21 cellular contexts compared by ENCODE assay signal in genomic region chr2:171410624-171411023, GRCh38. TPM values are rescaled to one million over a fixed set of nuclear protein-coding genes. Genes with fewer than 3 reads are reported as not detected.
DNase-seq lines count a peak whose midpoint lies in the region; ATAC-seq, FAIRE-seq and TF ChIP-seq lines count a peak whose summit lies in the region.
"Had no signal": no experiment of that assay in that cellular context is flagged by ENCODE, and none has a peak within 500 bp of the region (broad histone marks: within the 10 kb centered on the region; RNA-seq: fewer than 3 reads in every experiment).

No MANE protein-coding gene starts in this region.

- H3K36me3 Mint-ChIP-seq in endodermal cell (ENCODE audit: low read depth) = peaks cover 3% of the 10 kb centered on the region
- H3K36me3 Mint-ChIP-seq: IgD-negative memory B cell had no signal

- H3K9ac ChIP-seq in HUES48 (ENCODE audit: low read depth, low read length) (no peak overlapping the region), skeletal muscle satellite cell (ENCODE audit: low read depth, low read length) (no peak overlapping the region), endodermal cell (ENCODE audit: extremely low read depth, low read length, poor library complexity, severe bottlenecking) (no peak overlapping the region)

- FAIRE-seq in TTC549 (lab: Jason Lieb, UNC) = peak; percentile 3
- FAIRE-seq in D721Med (lab: Jason Lieb, UNC) = no peak
- FAIRE-seq: GM12891, kidney had no signal

- no peak overlapping the region for H3K27ac Mint-ChIP-seq in endodermal cell
- H3K27ac Mint-ChIP-seq: effector memory CD8-positive, alpha-beta T cell; naive thymus-derived CD4-positive, alpha-beta T cell had no signal

- H3K4me3 ChIP-seq in HUES48 (ENCODE audit: low read depth, low read length) (no peak overlapping the region), skeletal muscle satellite cell (ENCODE audit: low read length) (no peak overlapping the region), endodermal cell (ENCODE audit: low read length) (no peak overlapping the region)
- H3K4me3 ChIP-seq: skin epidermis had no signal

- peaks cover 37% of the 10 kb centered on the region for H3K4me1 ChIP-seq in HUES48 (ENCODE audit: control insufficient read depth, insufficient read depth, low read length)
- peaks cover 32% of the 10 kb centered on the region for H3K4me1 ChIP-seq in skeletal muscle satellite cell (ENCODE audit: control insufficient read depth, insufficient read depth, low read length)
- H3K4me1 ChIP-seq in endodermal cell (ENCODE audit: control insufficient read depth, insufficient read depth, low read length) = no peaks in the 10 kb centered on the region
- H3K4me1 ChIP-seq: BE2C had no signal

- H3K4me1 Mint-ChIP-seq in endodermal cell = peaks cover 12% of the 10 kb centered on the region

- no peaks in the 10 kb centered on the region for H3K9me3 ChIP-seq in HUES48 (ENCODE audit: control insufficient read depth, insufficient read depth, low read length)
- no peaks in the 10 kb centered on the region for H3K9me3 ChIP-seq in skeletal muscle satellite cell (replicated peaks; ENCODE audit: low read length)
- no peaks in the 10 kb centered on the region for H3K9me3 ChIP-seq in endodermal cell (ENCODE audit: control insufficient read depth, low read length)
- H3K9me3 ChIP-seq: BE2C had no signal

- no peaks in the 10 kb centered on the region for H3K9me3 Mint-ChIP-seq in endodermal cell
- H3K9me3 Mint-ChIP-seq: effector memory CD8-positive, alpha-beta T cell; IgD-negative memory B cell had no signal

- intact Hi-C loops in left cardiac atrium (cut with DNase I) = loop anchor here in 1 of 2 donors (10.0 kb wide), 1 partner anchor 246 kb away; the partner anchor contains the start of gene TLK1

- peak overlapping the region; percentile 29 for H3K4me2 ChIP-seq in skeletal muscle satellite cell (ENCODE audit: low read length)

- no peak overlapping the region for H3K4me3 Mint-ChIP-seq in endodermal cell
- H3K4me3 Mint-ChIP-seq: IgD-negative memory B cell; naive thymus-derived CD4-positive, alpha-beta T cell had no signal

- H3K27me3 ChIP-seq in HUES48 (ENCODE audit: control insufficient read depth, insufficient read depth, low read length) (no peaks in the 10 kb centered on the region), skeletal muscle satellite cell (ENCODE audit: control insufficient read depth, insufficient read depth, low read length) (no peaks in the 10 kb centered on the region), endodermal cell (ENCODE audit: control insufficient read depth, insufficient read depth, low read length, poor library complexity, severe bottlenecking) (no peaks in the 10 kb centered on the region)
- H3K27me3 ChIP-seq: BE2C had no signal

- H3K36me3 ChIP-seq in HUES48 (ENCODE audit: control insufficient read depth, insufficient read depth, low read length) (no peaks in the 10 kb centered on the region), skeletal muscle satellite cell (ENCODE audit: insufficient read depth, low read length) (no peaks in the 10 kb centered on the region), endodermal cell (ENCODE audit: control insufficient read depth, insufficient read depth, low read length) (no peaks in the 10 kb centered on the region)
- H3K36me3 ChIP-seq: BE2C had no signal

- TF ChIP-seq CTCF in D721Med (IDR thresholded peaks at IDR 0.05; ENCODE audit: insufficient read depth, missing control alignments) = no peak
- no peak for TF ChIP-seq CTCF in endodermal cell (conservative IDR thresholded peaks at IDR 0.05)

- DNase-seq in epithelial cell of prostate (ENCODE audit: low read depth, low spot score) = peak; percentile 29
- DNase-seq in D721Med (ENCODE audit: insufficient read length, low spot score) = no peak
- DNase-seq in left cardiac atrium = no peak
- no peak for DNase-seq in endodermal cell
- DNase-seq: activated CD4-positive, alpha-beta T cell treated with anti-CD3 and anti-CD28 coated beads for 48 hours; activated CD8-positive, alpha-beta memory T cell treated with anti-CD3 and anti-CD28 coated beads, Interleukin-2, amount 50 U/mL, for 4 hours; aorta; BE2C; effector memory CD8-positive, alpha-beta T cell; hippocampal formation; kidney; naive thymus-derived CD4-positive, alpha-beta T cell; NCI-H187; stimulated activated CD4-positive, alpha-beta T cell treated with anti-CD3 and anti-CD28 coated beads, Interleukin-4, amount 100 ng/mL, for 1 hour had no signal

- H3K27me3 Mint-ChIP-seq in endodermal cell (ENCODE audit: insufficient read depth) = no peaks in the 10 kb centered on the region
- H3K27me3 Mint-ChIP-seq: effector memory CD8-positive, alpha-beta T cell; IgD-negative memory B cell; naive thymus-derived CD4-positive, alpha-beta T cell had no signal

- H3K27ac ChIP-seq in HUES48 (ENCODE audit: low read depth, low read length) (peak overlapping the region; percentile 79), epithelial cell of prostate (peak overlapping the region; percentile 88), endodermal cell (ENCODE audit: low read depth, low read length) (no peak overlapping the region)

- no peak for ATAC-seq in left cardiac atrium
- ATAC-seq in GM18519 (IDR thresholded peaks at IDR 0.05; ENCODE audit: low FRiP score, unreplicated experiment) = no peak
- ATAC-seq: effector memory CD8-positive, alpha-beta T cell; naive thymus-derived CD4-positive, alpha-beta T cell had no signal

RNA-seq across cellular contexts. Expression of gene METTL8, which starts 23.2 kb away (rescaled TPM):
- 33.2 and 43.6 TPM in 2 replicates for total RNA-seq in skeletal muscle satellite cell (2012; rRNA removed)
- total RNA-seq in left cardiac atrium (10 to 100 TPM; 10.2 to 13.3 TPM), endodermal cell (10 to 100 TPM; 20.3 to 33.6 TPM)
- polyA plus RNA-seq in endodermal cell (2013, experiment 1 of 2) = 17.6 TPM
- 13.4 TPM for polyA plus RNA-seq in endodermal cell (2013, experiment 2 of 2)

RNA-seq across cellular contexts. Expression of gene DCAF17, which starts 23.4 kb away (rescaled TPM):
- 15.1 and 24.8 TPM in 2 replicates for total RNA-seq in skeletal muscle satellite cell (2012; rRNA removed)
- total RNA-seq in left cardiac atrium = 10 to 100 TPM in 1 of 2 donors, 1 to 10 TPM in 1; 6.0 to 10.7 TPM
- total RNA-seq in endodermal cell = 10 to 100 TPM; 22.7 to 31.7 TPM
- 22.7 TPM for polyA plus RNA-seq in endodermal cell (2013, experiment 1 of 2)
- polyA plus RNA-seq in endodermal cell (2013, experiment 2 of 2) = 17.8 TPM
